ENCODE assay signal across 1 cellular context in genomic region chr17:40417609-40418427, GRCh38.
TF ChIP-seq lines count a peak whose summit lies in the region.

Gene TOP2A (minus strand): TSS chr17:40417896. CDS start chr17:40417791, 105 bp downstream.

TF ChIP-seq in WTC11, 78 proteins besides CTCF, POLR2A, EP300 and RAD21 (continued from another document):
- TF ChIP-seq SMAD4 (CRISPR knock-in tag; IDR thresholded peaks at IDR 0.05) (no peak), E2F5 (CRISPR knock-in tag; IDR thresholded peaks at IDR 0.05) (peak; percentile 63; the same call in 1 of the 2 replicates), HMGXB4 (CRISPR knock-in tag; IDR thresholded peaks at IDR 0.05) (peak; percentile 60; the same call in 1 of the 2 replicates), SOX15 (CRISPR knock-in tag; IDR thresholded peaks at IDR 0.05) (no peak), EMX1 (CRISPR knock-in tag; IDR thresholded peaks at IDR 0.05) (no peak), FOXP1 (CRISPR knock-in tag; IDR thresholded peaks at IDR 0.05; ENCODE audit: borderline replicate concordance) (peak; percentile 32; the same call in 1 of the 2 replicates), NFE2L1 (CRISPR knock-in tag; IDR thresholded peaks at IDR 0.05) (0 out of 2 replicates have a peak, but pooled peaks have one; percentile 16), KAT7 (CRISPR knock-in tag; IDR thresholded peaks at IDR 0.05; ENCODE audit: borderline replicate concordance) (0 out of 2 replicates have a peak, but pooled peaks have one; percentile 15), NFYB (CRISPR knock-in tag; conservative IDR thresholded peaks at IDR 0.05; ENCODE audit: low read depth) (peak; percentile 98), TP53 (CRISPR knock-in tag; IDR thresholded peaks at IDR 0.05) (no peak), ZNF425 (CRISPR knock-in tag; conservative IDR thresholded peaks at IDR 0.05) (no peak), ZBTB21 (CRISPR knock-in tag; IDR thresholded peaks at IDR 0.05; ENCODE audit: borderline replicate concordance) (no peak), ZNF512 (CRISPR knock-in tag; IDR thresholded peaks at IDR 0.05; ENCODE audit: borderline replicate concordance) (no peak), SMAD3 (CRISPR knock-in tag; IDR thresholded peaks at IDR 0.05; ENCODE audit: borderline replicate concordance) (no peak), CREB1 (CRISPR knock-in tag; IDR thresholded peaks at IDR 0.05) (no peak), ATF2 (CRISPR knock-in tag; IDR thresholded peaks at IDR 0.05; ENCODE audit: borderline replicate concordance, low read depth) (no peak), ZNF423 (CRISPR knock-in tag; IDR thresholded peaks at IDR 0.05) (no peak), ZNF281 (CRISPR knock-in tag; IDR thresholded peaks at IDR 0.05) (no peak), ZNF317 (CRISPR knock-in tag; IDR thresholded peaks at IDR 0.05; ENCODE audit: borderline replicate concordance, low read depth) (peak; percentile 17; the same call in 1 of the 2 replicates), MAX (CRISPR knock-in tag; IDR thresholded peaks at IDR 0.05) (peak; percentile 24; the same call in 1 of the 2 replicates), GABPB1 (CRISPR knock-in tag; IDR thresholded peaks at IDR 0.05) (peak; percentile 86), ZNF671 (CRISPR knock-in tag; IDR thresholded peaks at IDR 0.05) (no peak), PRDM15 (CRISPR knock-in tag; IDR thresholded peaks at IDR 0.05) (peak; percentile 94), USF2 (CRISPR knock-in tag; IDR thresholded peaks at IDR 0.05) (no peak), NR2C2 (CRISPR knock-in tag; IDR thresholded peaks at IDR 0.05) (no peak), JAZF1 (CRISPR knock-in tag; IDR thresholded peaks at IDR 0.05) (no peak), ZSCAN18 (CRISPR knock-in tag; IDR thresholded peaks at IDR 0.05) (no peak)
